ENCODE assay signal across 8 cellular contexts in the genomic region with DNA sequence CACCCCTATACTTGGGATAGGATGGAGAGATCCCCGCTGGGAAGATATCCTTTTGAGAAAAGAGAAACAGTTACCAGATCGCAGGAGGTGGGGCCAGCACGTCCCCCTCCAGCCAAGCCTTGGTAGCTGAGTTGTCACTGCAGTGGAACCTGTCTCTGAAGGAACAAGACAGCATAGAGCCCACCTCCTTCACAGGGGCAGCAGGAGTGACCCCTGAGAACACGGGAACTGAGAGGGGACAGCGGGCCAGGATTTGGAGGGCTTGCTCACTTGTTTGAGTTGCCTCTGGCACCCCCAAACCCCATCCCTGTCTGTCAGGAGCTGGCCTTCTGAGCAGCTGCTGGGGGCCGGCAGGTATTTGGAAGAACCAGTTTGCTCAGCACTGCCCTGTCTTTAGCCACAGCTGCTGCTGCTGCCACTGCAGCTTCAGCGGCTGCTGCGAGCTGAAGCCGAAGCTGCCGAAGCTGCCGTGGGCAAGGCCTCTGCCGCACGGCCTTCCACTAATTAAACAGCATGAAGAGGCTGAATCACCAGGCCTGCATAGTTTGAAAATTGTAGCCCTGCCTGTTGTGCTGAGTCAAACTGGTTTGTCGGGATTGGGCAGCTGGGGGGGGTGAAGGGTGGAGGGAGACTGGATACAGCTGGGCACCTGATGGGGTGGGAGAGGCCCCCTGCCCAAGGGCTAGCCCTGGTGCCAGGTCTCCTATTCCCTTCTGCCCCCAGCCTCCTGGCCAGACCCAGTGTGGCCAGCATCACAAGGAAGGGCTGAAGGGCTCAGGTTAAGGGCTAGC. TPM values are rescaled to one million over a fixed set of nuclear protein-coding genes. Genes with fewer than 3 reads are reported as not detected.
DNase-seq lines count a peak whose midpoint lies in the region; ATAC-seq lines count a peak whose summit lies in the region.

No MANE protein-coding gene starts in this region.

- DNase-seq in GM04504 (ENCODE audit: low read depth) (peak; percentile 77), NT2/D1 (ENCODE audit: low read depth, low spot score) (no peak), fibroblast of peridontal ligament (ENCODE audit: extremely low read depth) (peak; percentile 88), skeletal muscle cell (ENCODE audit: low read depth) (peak; percentile 58), NCI-H2081 treated with DMSO at 0.1 percent for 48 hours (lab: John Stamatoyannopoulos, UW) (no peak)

- peaks cover 55% of the 10 kb centered on the region for H3K4me1 ChIP-seq in NT2/D1 (ENCODE audit: insufficient read depth, insufficient read length)

- peaks cover 77% of the 10 kb centered on the region for H3K27me3 ChIP-seq in NT2/D1 (ENCODE audit: insufficient read depth, insufficient read length)

- H3K4me3 Mint-ChIP-seq in activated T-helper 17 cell treated with anti-CD3 and anti-CD28 coated beads, Interleukin-2, amount 50 U/mL, for 72 hours, result no peak overlapping the region

- no peak overlapping the region for H3K27ac Mint-ChIP-seq in activated T-helper 17 cell treated with anti-CD3 and anti-CD28 coated beads, Interleukin-2, amount 50 U/mL, for 72 hours

- H3K36me3 Mint-ChIP-seq in activated T-helper 17 cell treated with anti-CD3 and anti-CD28 coated beads, Interleukin-2, amount 50 U/mL, for 72 hours (ENCODE audit: low read depth), result no peaks in the 10 kb centered on the region

- ATAC-seq in activated T-helper 17 cell treated with anti-CD3 and anti-CD28 coated beads, Interleukin-2, amount 50 U/mL, for 72 hours (replicated peaks), result no peak
- ATAC-seq in HG02623 (IDR thresholded peaks at IDR 0.05; ENCODE audit: unreplicated experiment) (no peak), GM21723 (IDR thresholded peaks at IDR 0.05; ENCODE audit: unreplicated experiment) (no peak)

- H3K9me3 ChIP-seq in NT2/D1 (ENCODE audit: insufficient read depth, low read length), result no peaks in the 10 kb centered on the region

- peaks cover 16% of the 10 kb centered on the region for H3K27me3 Mint-ChIP-seq in activated T-helper 17 cell treated with anti-CD3 and anti-CD28 coated beads, Interleukin-2, amount 50 U/mL, for 72 hours

- H3K36me3 ChIP-seq in NT2/D1 (ENCODE audit: insufficient read depth, insufficient read length, low read length), result peaks cover 6% of the 10 kb centered on the region

- H3K9me3 Mint-ChIP-seq in activated T-helper 17 cell treated with anti-CD3 and anti-CD28 coated beads, Interleukin-2, amount 50 U/mL, for 72 hours, result no peaks in the 10 kb centered on the region

- peak overlapping the region; percentile 44 for H3K9ac ChIP-seq in NT2/D1 (ENCODE audit: insufficient read length, low read depth)

- no peak overlapping the region for H3K4me3 ChIP-seq in NT2/D1 (ENCODE audit: insufficient read length, low read depth)
- H3K4me3 ChIP-seq in skeletal muscle cell (ENCODE audit: low read depth, low read length), result no peak overlapping the region

- H3K4me1 Mint-ChIP-seq in activated T-helper 17 cell treated with anti-CD3 and anti-CD28 coated beads, Interleukin-2, amount 50 U/mL, for 72 hours, result peaks cover 6% of the 10 kb centered on the region

RNA-seq across cellular contexts. Expression of gene EPHB3, which starts 4.0 kb away (rescaled TPM):
- total RNA-seq in activated T-helper 17 cell treated with anti-CD3 and anti-CD28 coated beads, Interleukin-2, amount 50 U/mL, for 72 hours, result under 1 TPM in 1 of 2 donors, not detected in 1; 0.11 TPM

Comparison
In these comparisons a context has a peak if more than half of its experiments do, and no peak if none do; other contexts are left out.
1. DNase-seq: peak in GM04504 (single experiment), fibroblast of peridontal ligament (single experiment) and skeletal muscle cell (single experiment); none in NT2/D1 (single experiment) and NCI-H2081 treated with DMSO at 0.1 percent for 48 hours (single experiment).